11 cellular contexts compared by ENCODE assay signal in the genomic region with DNA sequence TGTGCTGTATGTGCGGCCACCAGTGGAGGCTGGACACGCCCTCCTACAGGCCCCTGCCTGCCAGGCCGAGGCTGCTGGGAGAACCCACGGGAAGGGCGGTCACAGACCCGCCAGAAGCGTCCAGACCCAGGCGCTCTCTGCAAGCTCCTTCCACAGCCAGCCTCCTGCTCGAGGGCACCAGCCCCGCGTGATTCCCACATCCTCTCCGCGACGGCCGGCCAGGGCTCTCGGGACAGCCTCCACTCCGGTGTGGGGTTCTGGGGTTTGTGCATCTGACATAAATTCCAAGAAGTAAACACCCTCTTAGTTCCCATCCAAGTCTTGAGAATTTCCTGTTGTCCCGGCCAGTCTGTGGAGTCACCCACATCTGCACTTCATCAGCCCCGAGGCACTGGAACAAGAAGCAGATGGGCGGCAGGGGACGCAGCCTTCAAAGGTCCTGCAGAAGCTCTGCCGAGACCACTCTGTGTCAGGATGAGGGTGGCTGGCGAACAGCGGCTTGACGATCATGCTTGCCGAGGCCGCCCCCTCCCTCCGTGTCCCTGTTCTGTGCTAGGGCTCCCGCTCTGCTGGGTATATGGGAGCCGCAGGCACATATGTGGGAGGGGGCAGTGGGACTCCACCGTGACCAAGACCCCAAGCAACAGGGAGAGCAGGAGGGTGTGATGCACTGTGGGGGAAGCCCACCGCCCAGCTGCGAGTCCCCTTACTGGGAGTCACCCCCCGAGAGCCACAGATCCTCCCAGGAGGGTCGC. TPM values are rescaled to one million over a fixed set of nuclear protein-coding genes. Genes with fewer than 3 reads are reported as not detected.
A peak's percentile ranks its signal among the peaks of the same experiment; 100 is the strongest.
DNase-seq lines count a peak whose midpoint lies in the region; ATAC-seq, FAIRE-seq and TF ChIP-seq lines count a peak whose summit lies in the region.
"Had no signal": no experiment of that assay in that cellular context is flagged by ENCODE, and none has a peak within 500 bp of the region (broad histone marks: within the 10 kb centered on the region; RNA-seq: fewer than 3 reads in every experiment).

No MANE protein-coding gene starts in this region.

- H3K4me3 ChIP-seq in smooth muscle cell = no peak overlapping the region

- H3K27me3 ChIP-seq in smooth muscle cell (ENCODE audit: low read depth) = no peaks in the 10 kb centered on the region

- peak overlapping the region; percentile 22 for H3K27ac ChIP-seq in smooth muscle cell (ENCODE audit: low read depth)

- no peaks in the 10 kb centered on the region for H3K4me1 ChIP-seq in smooth muscle cell (ENCODE audit: low read depth)

- peak; percentile 46 for FAIRE-seq in endometrium (lab: Jason Lieb, UNC)
- FAIRE-seq: colon had no signal

- ATAC-seq in left lobe of liver = peak; percentile 7

- H3F3A ChIP-seq in smooth muscle cell (ENCODE audit: low read depth) = peaks cover 4% of the 10 kb centered on the region

- H3K9me3 ChIP-seq in smooth muscle cell (replicated peaks; ENCODE audit: low read depth) = no peaks in the 10 kb centered on the region

- peak overlapping the region; percentile 55 for H3K4me2 ChIP-seq in smooth muscle cell

- H4K20me1 ChIP-seq in smooth muscle cell (ENCODE audit: low read depth) = no peaks in the 10 kb centered on the region

- H3K9ac ChIP-seq in smooth muscle cell (ENCODE audit: low read depth) = no peak overlapping the region

- 29% methylated on average over 31 of the region's 35 CpGs for WGBS in smooth muscle cell (ENCODE audit: low lambda C conversion rate)

- H2AFZ ChIP-seq in smooth muscle cell (ENCODE audit: low read depth) = no peak overlapping the region

- H3K79me2 ChIP-seq in smooth muscle cell (ENCODE audit: low read depth) = peaks cover 14% of the 10 kb centered on the region

- TF ChIP-seq CTCF in smooth muscle cell (IDR thresholded peaks at IDR 0.05; ENCODE audit: borderline replicate concordance, insufficient read depth, poor library complexity, severe bottlenecking) = no peak

- no peaks in the 10 kb centered on the region for H3K36me3 ChIP-seq in smooth muscle cell (ENCODE audit: low read depth)

- peak; percentile 44 for DNase-seq in ELR (ENCODE audit: low read depth)
- DNase-seq in left lobe of liver (ENCODE audit: low spot score) = no peak
- no peak for DNase-seq in smooth muscle cell (lab: John Stamatoyannopoulos, UW; ENCODE audit: unreplicated experiment)
- DNase-seq in NCI-H748 (lab: John Stamatoyannopoulos, UW; ENCODE audit: unreplicated experiment) = no peak
- no peak for DNase-seq in NOMO-1 (lab: John Stamatoyannopoulos, UW; ENCODE audit: unreplicated experiment in 2 of 2)
- DNase-seq in NCI-H1436 (lab: John Stamatoyannopoulos, UW) = no peak
- no peak for DNase-seq in hypothalamus (lab: John Stamatoyannopoulos, UW)
- DNase-seq: NCI-H510A, T-helper 1 cell had no signal

RNA-seq across cellular contexts. Expression of gene TMEM204, which starts 2.4 kb away (rescaled TPM):
- 7.2 TPM for total RNA-seq in left lobe of liver
- total RNA-seq in smooth muscle cell = 0.31 and 0.90 TPM in 2 replicates
- 3.0 and 4.2 TPM in 2 replicates for polyA plus RNA-seq in smooth muscle cell

RNA-seq across cellular contexts. Expression of gene TELO2, which starts 37.9 kb away (rescaled TPM):
- total RNA-seq in left lobe of liver = 36.4 TPM
- total RNA-seq in smooth muscle cell = 4.8 and 6.5 TPM in 2 replicates
- 22.9 and 25.1 TPM in 2 replicates for polyA plus RNA-seq in smooth muscle cell

RNA-seq across cellular contexts. Expression of gene PTX4, which starts 42.3 kb away (rescaled TPM):
- not detected for total RNA-seq in left lobe of liver
- total RNA-seq in smooth muscle cell = not detected in 2 replicates
- polyA plus RNA-seq in smooth muscle cell = not detected in 2 replicates

RNA-seq across cellular contexts. Expression of gene CLCN7, which starts 56.2 kb away (rescaled TPM):
- total RNA-seq in left lobe of liver (51.9 TPM), smooth muscle cell (15.6 and 25.9 TPM in 2 replicates)
- 45.2 and 59.9 TPM in 2 replicates for polyA plus RNA-seq in smooth muscle cell
